13 cellular contexts compared by ENCODE assay signal in the genomic region with DNA sequence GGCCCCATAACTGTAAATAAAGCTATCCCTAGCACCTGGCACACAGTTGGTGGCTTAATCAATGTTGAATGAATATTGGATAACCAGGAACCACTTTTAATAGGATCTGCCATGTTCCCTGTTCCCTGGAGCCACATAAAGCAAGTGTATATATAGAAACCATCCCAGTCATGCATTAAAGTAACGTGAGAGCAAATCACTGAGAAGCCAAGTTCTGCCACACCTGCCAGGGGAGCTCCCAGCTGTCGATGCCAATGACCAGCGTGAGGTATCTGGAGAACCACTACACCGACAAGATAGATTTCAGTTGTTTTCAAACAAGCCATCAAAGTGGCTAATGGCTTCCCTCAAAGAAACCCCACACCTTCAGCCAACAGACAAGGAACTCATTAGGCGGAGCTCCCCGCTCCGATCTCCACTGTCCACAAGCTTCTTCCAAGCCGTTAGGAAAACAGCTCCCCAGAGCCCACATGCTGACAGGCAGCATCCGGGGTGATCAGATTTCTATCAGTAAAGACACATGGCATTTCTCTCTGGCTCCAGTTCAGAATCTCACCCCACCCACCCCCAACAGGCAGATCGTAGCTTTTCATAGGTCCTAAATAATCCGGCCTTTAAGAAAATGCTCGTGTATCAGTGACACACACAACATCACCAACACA. TPM values are rescaled to one million over a fixed set of nuclear protein-coding genes. Genes with fewer than 3 reads are reported as not detected.
DNase-seq lines count a peak whose midpoint lies in the region; ATAC-seq and TF ChIP-seq lines count a peak whose summit lies in the region.
"Had no signal": no experiment of that assay in that cellular context is flagged by ENCODE, and none has a peak within 500 bp of the region (broad histone marks: within the 10 kb centered on the region; RNA-seq: fewer than 3 reads in every experiment).

No MANE protein-coding gene starts in this region.

- peaks cover 9% of the 10 kb centered on the region for H3K4me1 Mint-ChIP-seq in activated naive CD4-positive, alpha-beta T cell treated with anti-CD3 and anti-CD28 coated beads, Interleukin-2, amount 10 ng/mL, durations not matched to agents 7 days and 5 days
- H3K4me1 Mint-ChIP-seq in stimulated activated naive B cell treated with anti-CD40 and anti-IgM and Interleukin-4, amounts not matched to agents 10 μg/mL and 1 μg/mL and 100 μg/mL, for 72 hours: peaks cover 0 to 5% of the 10 kb centered on the region in 2 donors
- H3K4me1 Mint-ChIP-seq: stimulated activated memory B cell treated with anti-CD40 and anti-IgM and Interleukin-4, amounts not matched to agents 10 μg/mL and 1 μg/mL and 100 μg/mL, for 72 hours had no signal

- H3K4me1 ChIP-seq in colonic mucosa: peaks cover 4% of the 10 kb centered on the region
- peaks cover 26% of the 10 kb centered on the region for H3K4me1 ChIP-seq in psoas muscle

- H3K9me3 ChIP-seq in colonic mucosa (no peaks in the 10 kb centered on the region), psoas muscle (no peaks in the 10 kb centered on the region)

- H3K27me3 Mint-ChIP-seq in activated naive CD4-positive, alpha-beta T cell treated with anti-CD3 and anti-CD28 coated beads, Interleukin-2, amount 10 ng/mL, durations not matched to agents 7 days and 5 days: peaks cover 29% of the 10 kb centered on the region
- peaks cover 23 to 26% of the 10 kb centered on the region in 2 donors for H3K27me3 Mint-ChIP-seq in stimulated activated naive B cell treated with anti-CD40 and anti-IgM and Interleukin-4, amounts not matched to agents 10 μg/mL and 1 μg/mL and 100 μg/mL, for 72 hours

- ATAC-seq in psoas muscle: peak; percentile 38 to 81 (median 68)
- no peak for ATAC-seq in stimulated activated naive B cell treated with anti-CD40 and anti-IgM and Interleukin-4, amounts not matched to agents 10 μg/mL and 1 μg/mL and 100 μg/mL, for 72 hours (replicated peaks)
- ATAC-seq: stimulated activated memory B cell treated with anti-CD40 and anti-IgM and Interleukin-4, amounts not matched to agents 10 μg/mL and 1 μg/mL and 100 μg/mL, for 72 hours had no signal

- CTCF ChIA-PET in activated naive CD4-positive, alpha-beta T cell treated with anti-CD3 and anti-CD28 coated beads, Interleukin-2, amount 10 ng/mL, durations not matched to agents 7 days and 5 days (lab: Charles Lee): interaction anchor here (2.0 kb wide), 1 partner anchor 10 kb away, joined by 10 read pairs; no protein-coding TSS in a partner anchor

- intact Hi-C loops in colonic mucosa (cut with DNase I) (no loop called here), psoas muscle (cut with DNase I) (no loop called here)

- H3K4me3 Mint-ChIP-seq in activated naive CD4-positive, alpha-beta T cell treated with anti-CD3 and anti-CD28 coated beads, Interleukin-2, amount 10 ng/mL, durations not matched to agents 7 days and 5 days: no peak overlapping the region
- no peak overlapping the region for H3K4me3 Mint-ChIP-seq in stimulated activated naive B cell treated with anti-CD40 and anti-IgM and Interleukin-4, amounts not matched to agents 10 μg/mL and 1 μg/mL and 100 μg/mL, for 72 hours
- H3K4me3 Mint-ChIP-seq: activated T-cell treated with anti-CD3 and anti-CD28 coated beads, Interleukin-2, amount 50 U/mL, for 24 hours; CD14-positive monocyte; stimulated activated memory B cell treated with anti-CD40 and anti-IgM and Interleukin-4, amounts not matched to agents 10 μg/mL and 1 μg/mL and 100 μg/mL, for 72 hours had no signal

- H3K27ac Mint-ChIP-seq in activated naive CD4-positive, alpha-beta T cell treated with anti-CD3 and anti-CD28 coated beads, Interleukin-2, amount 10 ng/mL, durations not matched to agents 7 days and 5 days: no peak overlapping the region
- H3K27ac Mint-ChIP-seq in stimulated activated naive B cell treated with anti-CD40 and anti-IgM and Interleukin-4, amounts not matched to agents 10 μg/mL and 1 μg/mL and 100 μg/mL, for 72 hours: no peak overlapping the region
- H3K27ac Mint-ChIP-seq: CD14-positive monocyte; stimulated activated memory B cell treated with anti-CD40 and anti-IgM and Interleukin-4, amounts not matched to agents 10 μg/mL and 1 μg/mL and 100 μg/mL, for 72 hours had no signal

- DNase-seq in DMS153 treated with DMSO at 0.1 percent for 48 hours (lab: John Stamatoyannopoulos, UW; ENCODE audit: unreplicated experiment) (peak; percentile 39), NCI-H2171 treated with DMSO at 0.1 percent for 48 hours (lab: John Stamatoyannopoulos, UW) (peak; percentile 96), colonic mucosa (no peak), psoas muscle (no peak), inferior parietal cortex (ENCODE audit: extremely low spot score) (no peak), A172 (ENCODE audit: low spot score) (no peak)
- no peak for DNase-seq in activated naive CD4-positive, alpha-beta T cell treated with anti-CD3 and anti-CD28 coated beads, Interleukin-2, amount 10 ng/mL, durations not matched to agents 7 days and 5 days
- DNase-seq in stimulated activated naive B cell treated with anti-CD40 and anti-IgM and Interleukin-4, amounts not matched to agents 10 μg/mL and 1 μg/mL and 100 μg/mL, for 72 hours: no peak
- DNase-seq: activated T-cell treated with anti-CD3 and anti-CD28 coated beads, Interleukin-2, amount 50 U/mL, for 24 hours; cerebellar nuclear complex; midbrain had no signal

- WGBS in psoas muscle, 3 donors: 21 to 36% (median 22%) methylated on average over 12 of the region's 12 CpGs

- H3K27me3 ChIP-seq in colonic mucosa: no peaks in the 10 kb centered on the region
- no peaks in the 10 kb centered on the region for H3K27me3 ChIP-seq in psoas muscle (ENCODE audit: insufficient read depth in 3 of 3, low read length in 2 of 3)

- TF ChIP-seq CTCF in colonic mucosa (IDR thresholded peaks at IDR 0.05) (no peak), psoas muscle (IDR thresholded peaks at IDR 0.05) (no peak)

- H3K36me3 ChIP-seq in colonic mucosa (no peaks in the 10 kb centered on the region), psoas muscle (ENCODE audit: insufficient read depth in 1 of 2, low read depth in 1 of 2) (no peaks in the 10 kb centered on the region)

- H3K9me3 Mint-ChIP-seq in activated naive CD4-positive, alpha-beta T cell treated with anti-CD3 and anti-CD28 coated beads, Interleukin-2, amount 10 ng/mL, durations not matched to agents 7 days and 5 days: no peaks in the 10 kb centered on the region
- no peaks in the 10 kb centered on the region for H3K9me3 Mint-ChIP-seq in stimulated activated naive B cell treated with anti-CD40 and anti-IgM and Interleukin-4, amounts not matched to agents 10 μg/mL and 1 μg/mL and 100 μg/mL, for 72 hours
- H3K9me3 Mint-ChIP-seq: activated T-cell treated with anti-CD3 and anti-CD28 coated beads, Interleukin-2, amount 50 U/mL, for 24 hours; stimulated activated memory B cell treated with anti-CD40 and anti-IgM and Interleukin-4, amounts not matched to agents 10 μg/mL and 1 μg/mL and 100 μg/mL, for 72 hours had no signal

- H3K27ac ChIP-seq in colonic mucosa: peak overlapping the region; percentile 49
- H3K27ac ChIP-seq in psoas muscle: peak overlapping the region; percentile 85

- no peak overlapping the region for H3K4me3 ChIP-seq in colonic mucosa
- peak overlapping the region; percentile 31 for H3K4me3 ChIP-seq in psoas muscle

- no peak overlapping the region for H3K9ac ChIP-seq in colonic mucosa (ENCODE audit: low read depth in 2 of 2, low read length in 2 of 2)

- H3K36me3 Mint-ChIP-seq in activated naive CD4-positive, alpha-beta T cell treated with anti-CD3 and anti-CD28 coated beads, Interleukin-2, amount 10 ng/mL, durations not matched to agents 7 days and 5 days: no peaks in the 10 kb centered on the region
- no peaks in the 10 kb centered on the region for H3K36me3 Mint-ChIP-seq in stimulated activated naive B cell treated with anti-CD40 and anti-IgM and Interleukin-4, amounts not matched to agents 10 μg/mL and 1 μg/mL and 100 μg/mL, for 72 hours
- H3K36me3 Mint-ChIP-seq: CD14-positive monocyte; stimulated activated memory B cell treated with anti-CD40 and anti-IgM and Interleukin-4, amounts not matched to agents 10 μg/mL and 1 μg/mL and 100 μg/mL, for 72 hours had no signal

RNA-seq across cellular contexts. Expression of gene SPATA12, which starts 54.3 kb away (rescaled TPM):
- total RNA-seq in colonic mucosa (under 1 TPM in 1 of 2 donors, not detected in 1; 0.27 TPM), psoas muscle (not detected)
- polyA plus RNA-seq in psoas muscle: under 1 TPM in 1 of 3 donors, not detected in 2; 0.01 TPM
- total RNA-seq in A172 (2014; rRNA removed; shearing (Covaris generic)): 0.47 and 1.9 TPM in 2 replicates

Comparison
In these comparisons a context has a peak if more than half of its experiments do, and no peak if none do; other contexts are left out.
1. DNase-seq: peak in DMS153 treated with DMSO at 0.1 percent for 48 hours (single experiment) and NCI-H2171 treated with DMSO at 0.1 percent for 48 hours (single experiment); none in colonic mucosa (single experiment), psoas muscle (0 of 2), activated naive CD4-positive, alpha-beta T cell treated with anti-CD3 and anti-CD28 coated beads, Interleukin-2, amount 10 ng/mL, durations not matched to agents 7 days and 5 days (single experiment), stimulated activated naive B cell treated with anti-CD40 and anti-IgM and Interleukin-4, amounts not matched to agents 10 μg/mL and 1 μg/mL and 100 μg/mL, for 72 hours (single experiment), inferior parietal cortex (single experiment) and A172 (single experiment).
2. ATAC-seq: peak in psoas muscle (4 of 4); none in stimulated activated naive B cell treated with anti-CD40 and anti-IgM and Interleukin-4, amounts not matched to agents 10 μg/mL and 1 μg/mL and 100 μg/mL, for 72 hours (0 of 2).